17 cellular contexts compared by ENCODE assay signal in the genomic region with DNA sequence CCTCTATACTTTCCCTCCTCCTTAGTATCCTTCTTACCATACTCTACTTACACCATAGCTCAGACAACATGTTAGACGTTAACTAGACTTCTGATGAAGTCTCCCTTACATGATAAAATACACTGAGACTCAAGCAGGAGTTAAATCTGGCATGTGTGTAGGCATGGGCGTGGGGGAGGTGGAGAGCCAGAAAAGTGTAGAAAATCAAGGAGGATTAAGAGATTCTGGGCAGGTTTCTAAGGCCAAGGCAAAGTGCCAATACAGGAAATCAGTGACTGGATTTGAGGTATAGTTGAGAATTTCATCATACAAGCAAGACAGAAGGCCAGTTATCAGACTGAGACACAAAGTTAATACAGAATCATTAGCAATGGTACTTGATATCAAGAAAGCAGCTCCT. TPM values are rescaled to one million over a fixed set of nuclear protein-coding genes. Genes with fewer than 3 reads are reported as not detected.
DNase-seq lines count a peak whose midpoint lies in the region; ATAC-seq, FAIRE-seq and TF ChIP-seq lines count a peak whose summit lies in the region.
"Had no signal": no experiment of that assay in that cellular context is flagged by ENCODE, and none has a peak within 500 bp of the region (broad histone marks: within the 10 kb centered on the region; RNA-seq: fewer than 3 reads in every experiment).

No MANE protein-coding gene starts in this region.

- DNase-seq in AG10803 (ENCODE audit: low read depth) = peak; percentile 9
- DNase-seq in MV-4-11 (lab: John Stamatoyannopoulos, UW) = peak; percentile 30
- DNase-seq in fibroblast of the aortic adventitia (ENCODE audit: low read depth) = peak; percentile 75
- peak; percentile 32 for DNase-seq in small intestine
- DNase-seq in urothelium cell line (ENCODE audit: low spot score) = no peak
- no peak for DNase-seq in lower lobe of right lung
- no peak for DNase-seq in HPDE6-E6E7 (ENCODE audit: extremely low spot score)
- DNase-seq: ACHN, AML-193, DMS79 treated with DMSO at 0.1 percent for 48 hours, NCI-H1092 treated with DMSO at 0.1 percent for 48 hours, NCI-H146, NCI-H2081 treated with DMSO at 0.1 percent for 48 hours had no signal

- H3K36me3 ChIP-seq in small intestine (ENCODE audit: control insufficient read depth in 2 of 2, insufficient read depth in 2 of 2, low read length in 2 of 2) = no peaks in the 10 kb centered on the region
- H3K36me3 ChIP-seq in lower lobe of right lung = no peaks in the 10 kb centered on the region

- no peak for ATAC-seq in lower lobe of right lung
- ATAC-seq: Panc1 had no signal

- H3K27me3 ChIP-seq in small intestine (ENCODE audit: control insufficient read depth in 2 of 2, insufficient read depth in 2 of 2, low read length in 2 of 2) (no peaks in the 10 kb centered on the region), lower lobe of right lung (ENCODE audit: low read depth) (no peaks in the 10 kb centered on the region)

- no peaks in the 10 kb centered on the region for H3K9me3 ChIP-seq in small intestine (ENCODE audit: control insufficient read depth, low read depth)
- no peaks in the 10 kb centered on the region for H3K9me3 ChIP-seq in lower lobe of right lung

- WGBS in small intestine, 3 donors = 70 to 82% (median 78%) methylated on average over 2 of the region's 2 CpGs

- H3K4me1 ChIP-seq in small intestine (ENCODE audit: control insufficient read depth in 2 of 2, insufficient read depth in 1 of 2, low read depth in 1 of 2, low read length in 1 of 2) = peaks cover 0 to 7% of the 10 kb centered on the region in 2 donors
- H3K4me1 ChIP-seq in lower lobe of right lung = no peaks in the 10 kb centered on the region

- H3K4me3 ChIP-seq in AG10803 (ENCODE audit: low read length) (no peak overlapping the region), fibroblast of the aortic adventitia (ENCODE audit: low read depth, low read length) (no peak overlapping the region), small intestine (ENCODE audit: low read depth in 1 of 2, low read length in 2 of 2) (no peak overlapping the region), lower lobe of right lung (no peak overlapping the region)

- H3K27ac ChIP-seq in small intestine (ENCODE audit: low read depth in 1 of 2, low read length in 1 of 2) (no peak overlapping the region), lower lobe of right lung (no peak overlapping the region)
- H3K27ac ChIP-seq: C4-2B, KMS-11 had no signal

- intact Hi-C loops in lower lobe of right lung (cut with DNase I) = no loop called here

- no peak for TF ChIP-seq CTCF in AG10803 (conservative IDR thresholded peaks at IDR 0.05; ENCODE audit: low read length)
- TF ChIP-seq CTCF in fibroblast of the aortic adventitia (IDR thresholded peaks at IDR 0.05; ENCODE audit: insufficient read depth, low read length) = no peak
- TF ChIP-seq CTCF in lower lobe of right lung (IDR thresholded peaks at IDR 0.05) = no peak

- FAIRE-seq in small intestine (lab: Jason Lieb, UNC) = no peak
- no peak for FAIRE-seq in urothelium cell line (lab: Jason Lieb, UNC)
- FAIRE-seq: H1 had no signal

RNA-seq across cellular contexts. Expression of gene EPS8, which starts 37.4 kb away (rescaled TPM):
- 76.6 and 192 TPM in 2 replicates for total RNA-seq in fibroblast of the aortic adventitia (ENCODE audit: low replicate concordance)
- 10 to 100 TPM; 38.0 to 56.1 (median 55.4) TPM for polyA plus RNA-seq in small intestine
- 72.8 TPM for total RNA-seq in lower lobe of right lung

Comparison
In these comparisons a context has a peak if more than half of its experiments do, and no peak if none do; other contexts are left out.
1. DNase-seq: peak in AG10803 (single experiment), MV-4-11 (single experiment), fibroblast of the aortic adventitia (single experiment) and small intestine (single experiment); none in urothelium cell line (single experiment), lower lobe of right lung (single experiment) and HPDE6-E6E7 (single experiment).